Comparison of ENCODE assay signal across 14 cellular contexts in genomic region chr10:72303424-72304128, GRCh38. TPM values are rescaled to one million over a fixed set of nuclear protein-coding genes. Genes with fewer than 3 reads are reported as not detected.
A peak's percentile ranks its signal among the peaks of the same experiment; 100 is the strongest.
DNase-seq lines count a peak whose midpoint lies in the region; ATAC-seq and TF ChIP-seq lines count a peak whose summit lies in the region.
"Had no signal": no experiment of that assay in that cellular context is flagged by ENCODE, and none has a peak within 500 bp of the region (broad histone marks: within the 10 kb centered on the region; RNA-seq: fewer than 3 reads in every experiment).

No MANE protein-coding gene starts in this region.

- peak overlapping the region; percentile 65 for H3K9ac ChIP-seq in DND-41 (ENCODE audit: low read depth, low read length)

- H3K4me1 ChIP-seq in DND-41 (ENCODE audit: insufficient read depth, low read length), result peaks cover 76% of the 10 kb centered on the region
- peaks cover 16% of the 10 kb centered on the region for H3K4me1 ChIP-seq in Caco-2

- H3K36me3 ChIP-seq in DND-41 (ENCODE audit: insufficient read depth, low read length) (no peaks in the 10 kb centered on the region), Caco-2 (ENCODE audit: control insufficient read depth, insufficient read depth, low read length) (no peaks in the 10 kb centered on the region)

- POLR2A ChIA-PET in activated CD4-positive, alpha-beta T cell treated with anti-CD3 and anti-CD28 coated beads for 36 hours (lab: Charles Lee), result interaction anchor here (0.6 to 6.5 kb wide), 9 partner anchors 12 to 43 kb away, joined by 3 to 104 read pairs (median 7); no protein-coding TSS in a partner anchor
- POLR2A ChIA-PET in activated CD8-positive, alpha-beta T cell treated with anti-CD3 and anti-CD28 coated beads, Interleukin-2, amount 10 ng/mL, durations not matched to agents 7 days and 5 days (lab: Charles Lee), result interaction anchor here (0.8 to 7.1 kb wide), 7 partner anchors 8 to 31 kb away, joined by 3 to 45 read pairs (median 11); partner anchors contain the start of gene DDIT4
- POLR2A ChIA-PET in Caco-2 (lab: Charles Lee), result interaction anchor here (0.8 kb wide), 1 partner anchor 31 kb away, joined by 4 read pairs; no protein-coding TSS in a partner anchor

- H3K4me3 ChIP-seq in DND-41 (ENCODE audit: low read depth in 1 of 2, low read length in 2 of 2) (peak overlapping the region in 1 of 2 experiments; percentile 0; a peak in 1 of 4 replicates), Caco-2 (ENCODE audit: low read depth, low read length) (no peak overlapping the region)
- H3K4me3 ChIP-seq: hepatocyte, psoas muscle had no signal

- H3K9me3 ChIP-seq in DND-41 (ENCODE audit: insufficient read depth, low read length, severe bottlenecking) (no peaks in the 10 kb centered on the region), Caco-2 (no peaks in the 10 kb centered on the region)
- H3K9me3 ChIP-seq: psoas muscle had no signal

- H3K79me2 ChIP-seq in DND-41 (ENCODE audit: insufficient read depth, low read length), result peaks cover 12% of the 10 kb centered on the region; the same call in 1 of the 2 replicates
- H3K79me2 ChIP-seq: hepatocyte had no signal

- H3K4me1 Mint-ChIP-seq in activated CD4-positive, alpha-beta T cell treated with anti-CD3 and anti-CD28 coated beads for 36 hours, result peaks cover 72% of the 10 kb centered on the region
- H3K4me1 Mint-ChIP-seq in activated CD8-positive, alpha-beta T cell treated with anti-CD3 and anti-CD28 coated beads, Interleukin-2, amount 10 ng/mL, durations not matched to agents 7 days and 5 days (ENCODE audit: low read depth), result peaks cover 65% of the 10 kb centered on the region
- H3K4me1 Mint-ChIP-seq in nephron progenitor cell (peaks cover 41% of the 10 kb centered on the region), Caco-2 (ENCODE audit: low read depth, unreplicated experiment) (peaks cover 18% of the 10 kb centered on the region)

- CTCF ChIA-PET in activated CD4-positive, alpha-beta T cell treated with anti-CD3 and anti-CD28 coated beads for 36 hours (lab: Charles Lee), result interaction anchor here (0.6 to 3.9 kb wide), 14 partner anchors 9 to 323 kb away, joined by 3 to 20 read pairs (median 4); partner anchors contain the start of gene MICU1
- CTCF ChIA-PET in activated CD8-positive, alpha-beta T cell treated with anti-CD3 and anti-CD28 coated beads, Interleukin-2, amount 10 ng/mL, durations not matched to agents 7 days and 5 days (lab: Charles Lee), result interaction anchor here (0.9 to 3.8 kb wide), 11 partner anchors 15 to 56 kb away, joined by 3 to 14 read pairs (median 4); partner anchors contain the start of gene DDIT4
- CTCF ChIA-PET in Caco-2 (lab: Charles Lee), result no interaction called here

- H3K27me3 ChIP-seq in DND-41 (ENCODE audit: insufficient read depth, low read length, poor library complexity) (no peaks in the 10 kb centered on the region), Caco-2 (replicated peaks; ENCODE audit: control insufficient read depth, insufficient read depth, low read length) (no peaks in the 10 kb centered on the region)
- H3K27me3 ChIP-seq: hepatocyte had no signal

- BruUV-seq in Caco-2 (replicated peaks; lab: Mats Ljungman, UMichigan), result no TSS peak

- H3K27ac ChIP-seq in DND-41 (ENCODE audit: low read length), result peak overlapping the region; percentile 88
- H3K27ac ChIP-seq: hepatocyte, psoas muscle had no signal

- peaks cover 3% of the 10 kb centered on the region for H3K9me3 Mint-ChIP-seq in activated CD4-positive, alpha-beta T cell treated with anti-CD3 and anti-CD28 coated beads for 36 hours (ENCODE audit: low read depth)
- no peaks in the 10 kb centered on the region for H3K9me3 Mint-ChIP-seq in activated CD8-positive, alpha-beta T cell treated with anti-CD3 and anti-CD28 coated beads, Interleukin-2, amount 10 ng/mL, durations not matched to agents 7 days and 5 days (ENCODE audit: insufficient read depth)
- H3K9me3 Mint-ChIP-seq in nephron progenitor cell (no peaks in the 10 kb centered on the region), Caco-2 (ENCODE audit: unreplicated experiment) (no peaks in the 10 kb centered on the region)

- intact Hi-C loops in activated CD4-positive, alpha-beta T cell treated with anti-CD3 and anti-CD28 coated beads for 36 hours (cut with DNase I, micrococcal nuclease), result no loop called here
- intact Hi-C loops in Caco-2 (cut with micrococcal nuclease; ENCODE audit: unreplicated experiment), result no loop called here

- no peaks in the 10 kb centered on the region for H4K20me1 ChIP-seq in DND-41 (ENCODE audit: insufficient read depth, low read length)

- H2AFZ ChIP-seq in DND-41 (ENCODE audit: low read depth, low read length), result no peak overlapping the region
- H2AFZ ChIP-seq: hepatocyte had no signal

- H3K4me2 ChIP-seq in DND-41 (ENCODE audit: insufficient read depth, low read length), result peak overlapping the region; percentile 60; the same call in 1 of the 2 replicates
- H3K4me2 ChIP-seq: hepatocyte had no signal

- TF ChIP-seq CTCF in DND-41 (IDR thresholded peaks at IDR 0.05; ENCODE audit: borderline replicate concordance, extremely low read depth, low read length, poor library complexity, severe bottlenecking), result no peak
- TF ChIP-seq CTCF in nephron progenitor cell (IDR thresholded peaks at IDR 0.05), result no peak
- TF ChIP-seq CTCF in Caco-2 (IDR thresholded peaks at IDR 0.05; ENCODE audit: insufficient read depth in 1 of 2, low read depth in 1 of 2, low read length in 1 of 2, severe bottlenecking in 1 of 2, unreplicated experiment in 1 of 2), result no peak

- ATAC-seq in activated CD4-positive, alpha-beta T cell treated with anti-CD3 and anti-CD28 coated beads for 36 hours, result no peak
- peak; percentile 32 for ATAC-seq in DND-41 (ENCODE audit: insufficient read depth, low read depth)
- no peak for ATAC-seq in activated CD8-positive, alpha-beta T cell treated with anti-CD3 and anti-CD28 coated beads, Interleukin-2, amount 10 ng/mL, durations not matched to agents 7 days and 5 days
- no peak for ATAC-seq in HG03571 (IDR thresholded peaks at IDR 0.05; ENCODE audit: unreplicated experiment)
- ATAC-seq: psoas muscle had no signal

- no peaks in the 10 kb centered on the region for H3K27me3 Mint-ChIP-seq in activated CD4-positive, alpha-beta T cell treated with anti-CD3 and anti-CD28 coated beads for 36 hours
- no peaks in the 10 kb centered on the region for H3K27me3 Mint-ChIP-seq in activated CD8-positive, alpha-beta T cell treated with anti-CD3 and anti-CD28 coated beads, Interleukin-2, amount 10 ng/mL, durations not matched to agents 7 days and 5 days (ENCODE audit: low read depth)
- peaks cover 6% of the 10 kb centered on the region for H3K27me3 Mint-ChIP-seq in nephron progenitor cell (ENCODE audit: low read depth, poor library complexity)
- no peaks in the 10 kb centered on the region for H3K27me3 Mint-ChIP-seq in Caco-2 (ENCODE audit: insufficient read depth, unreplicated experiment)

- peaks cover 8% of the 10 kb centered on the region for H3K36me3 Mint-ChIP-seq in activated CD4-positive, alpha-beta T cell treated with anti-CD3 and anti-CD28 coated beads for 36 hours (ENCODE audit: low read depth)
- H3K36me3 Mint-ChIP-seq in activated CD8-positive, alpha-beta T cell treated with anti-CD3 and anti-CD28 coated beads, Interleukin-2, amount 10 ng/mL, durations not matched to agents 7 days and 5 days (ENCODE audit: low read depth), result peaks cover 13% of the 10 kb centered on the region
- H3K36me3 Mint-ChIP-seq in nephron progenitor cell (ENCODE audit: low read depth) (no peaks in the 10 kb centered on the region), Caco-2 (ENCODE audit: insufficient read depth, unreplicated experiment) (peaks cover 5% of the 10 kb centered on the region)

- H3K27ac Mint-ChIP-seq in activated CD4-positive, alpha-beta T cell treated with anti-CD3 and anti-CD28 coated beads for 36 hours, result peak overlapping the region; percentile 84
- H3K27ac Mint-ChIP-seq in activated CD8-positive, alpha-beta T cell treated with anti-CD3 and anti-CD28 coated beads, Interleukin-2, amount 10 ng/mL, durations not matched to agents 7 days and 5 days, result peak overlapping the region; percentile 78
- H3K27ac Mint-ChIP-seq in nephron progenitor cell, result peak overlapping the region; percentile 36
- H3K27ac Mint-ChIP-seq in Caco-2 (ENCODE audit: unreplicated experiment), result no peak overlapping the region

- peak overlapping the region; percentile 68 for H3K4me3 Mint-ChIP-seq in activated CD4-positive, alpha-beta T cell treated with anti-CD3 and anti-CD28 coated beads for 36 hours
- H3K4me3 Mint-ChIP-seq in activated CD8-positive, alpha-beta T cell treated with anti-CD3 and anti-CD28 coated beads, Interleukin-2, amount 10 ng/mL, durations not matched to agents 7 days and 5 days, result no peak overlapping the region
- H3K4me3 Mint-ChIP-seq in nephron progenitor cell (no peak overlapping the region), Caco-2 (ENCODE audit: unreplicated experiment) (no peak overlapping the region)

- peak; percentile 29 for DNase-seq in activated CD4-positive, alpha-beta T cell treated with anti-CD3 and anti-CD28 coated beads for 36 hours
- DNase-seq in activated CD4-positive, alpha-beta T cell treated with anti-CD3 and anti-CD28 coated beads for 1 hour, result no peak
- DNase-seq in DND-41, result no peak
- DNase-seq in activated CD8-positive, alpha-beta T cell treated with anti-CD3 and anti-CD28 coated beads, Interleukin-2, amount 10 ng/mL, durations not matched to agents 7 days and 5 days, result no peak
- no peak for DNase-seq in nephron progenitor cell
- DNase-seq in DMS114 treated with DMSO at 0.1 percent for 48 hours (lab: John Stamatoyannopoulos, UW; ENCODE audit: unreplicated experiment), result no peak
- DNase-seq in Caco-2, result no peak
- DNase-seq: activated CD4-positive, CD25-positive, alpha-beta regulatory T cell treated with anti-CD3 and anti-CD28 coated beads, Interleukin-2, amount 50 U/mL, for 72 hours; activated gamma-delta T cell treated with Interleukin-2 at 50 U/mL for 16 hours; effector CD4-positive, alpha-beta T cell; psoas muscle; stimulated activated CD4-positive, alpha-beta T cell treated with anti-CD3 and anti-CD28 coated beads, Interleukin-12 subunit alpha, Interleukin-12 subunit beta, amount 100 ng/mL, for 4 hours had no signal

RNA-seq across cellular contexts. Expression of gene DDIT4, which starts 29.9 kb away (rescaled TPM):
- total RNA-seq in activated CD4-positive, alpha-beta T cell treated with anti-CD3 and anti-CD28 coated beads for 36 hours, result 1,000 to 10,000 TPM in 1 of 2 experiments, 100 to 1,000 TPM in 1; 750 to 1,039 TPM
- total RNA-seq in activated CD8-positive, alpha-beta T cell treated with anti-CD3 and anti-CD28 coated beads, Interleukin-2, amount 10 ng/mL, durations not matched to agents 7 days and 5 days, result 100 to 1,000 TPM; 382 to 384 TPM
- total RNA-seq in Caco-2 (2022), result 152 and 155 TPM in 2 replicates

RNA-seq across cellular contexts. Expression of gene DNAJB12, which starts 51.1 kb away (rescaled TPM):
- 10 to 100 TPM; 19.7 to 21.9 TPM for total RNA-seq in activated CD4-positive, alpha-beta T cell treated with anti-CD3 and anti-CD28 coated beads for 36 hours
- total RNA-seq in activated CD8-positive, alpha-beta T cell treated with anti-CD3 and anti-CD28 coated beads, Interleukin-2, amount 10 ng/mL, durations not matched to agents 7 days and 5 days, result 10 to 100 TPM; 26.4 to 29.7 TPM
- total RNA-seq in Caco-2 (2022), result 56.0 and 58.1 TPM in 2 replicates
